In genomic region chr11:64035081-64035524, GRCh38 we compare ENCODE assay signal across 12 cellular contexts. TPM values are rescaled to one million over a fixed set of nuclear protein-coding genes. Genes with fewer than 3 reads are reported as not detected.
A peak's percentile ranks its signal among the peaks of the same experiment; 100 is the strongest.
DNase-seq lines count a peak whose midpoint lies in the region; TF ChIP-seq lines count a peak whose summit lies in the region.
"Had no signal": no experiment of that assay in that cellular context is flagged by ENCODE, and none has a peak within 500 bp of the region (broad histone marks: within the 10 kb centered on the region; RNA-seq: fewer than 3 reads in every experiment).

No MANE protein-coding gene starts in this region.

- H3K23ac ChIP-seq in H9 (ENCODE audit: insufficient read length, low read depth, low read length) (no peak overlapping the region), trophoblast cell (ENCODE audit: low read length) (no peak overlapping the region)

- no peaks in the 10 kb centered on the region for H3K79me1 ChIP-seq in H9 (ENCODE audit: insufficient read depth, low read depth, low read length, poor library complexity, severe bottlenecking)
- no peaks in the 10 kb centered on the region for H3K79me1 ChIP-seq in trophoblast cell (ENCODE audit: low read length)

- H3K36me3 ChIP-seq in trophoblast cell (ENCODE audit: control insufficient read depth in 1 of 2, insufficient read depth in 2 of 2, low read length in 2 of 2) = no peaks in the 10 kb centered on the region

- H2BK120ac ChIP-seq in H9 (ENCODE audit: low read depth, low read length, poor library complexity, severe bottlenecking) (no peak overlapping the region), trophoblast cell (ENCODE audit: insufficient read depth, low read length, poor library complexity) (no peak overlapping the region)

- H3K9ac ChIP-seq in H9 (ENCODE audit: extremely low read depth, insufficient read length, low read length) (no peak overlapping the region), trophoblast cell (ENCODE audit: low read length) (no peak overlapping the region)

- no CpG with 5 or more reads among the region's 17 CpGs for WGBS in H9 (ENCODE audit: extremely low coverage, insufficient read length, low lambda C conversion rate)
- no CpG with 5 or more reads among the region's 17 CpGs for WGBS in trophoblast cell (ENCODE audit: extremely low coverage, insufficient coverage, insufficient read length)

- no peak for TF ChIP-seq CTCF in AG09309 (IDR thresholded peaks at IDR 0.05; ENCODE audit: control insufficient read depth, insufficient read depth, low read depth, low read length, missing control alignments)
- TF ChIP-seq CTCF in H9 (conservative IDR thresholded peaks at IDR 0.05) = no peak
- TF ChIP-seq CTCF in chondrocyte (IDR thresholded peaks at IDR 0.05) = no peak
- TF ChIP-seq CTCF in neural crest cell (conservative IDR thresholded peaks at IDR 0.05) = no peak

- no peak overlapping the region for H2BK12ac ChIP-seq in H9 (ENCODE audit: insufficient read length, low read depth, low read length)
- no peak overlapping the region for H2BK12ac ChIP-seq in trophoblast cell (ENCODE audit: low read length)

- H2AK5ac ChIP-seq in H9 (ENCODE audit: insufficient read length, low read length) (no peak overlapping the region), trophoblast cell (ENCODE audit: low read length) (no peak overlapping the region)

- peaks cover 2% of the 10 kb centered on the region for H4K20me1 ChIP-seq in H9 (ENCODE audit: control insufficient read depth, insufficient read depth, insufficient read length)

- H2BK20ac ChIP-seq in H9 (ENCODE audit: low read depth, low read length, poor library complexity, severe bottlenecking) = no peak overlapping the region

- peak overlapping the region; percentile 6; the same call in 1 of the 2 replicates for H3K4me3 ChIP-seq in AG09309 (ENCODE audit: control insufficient read depth, low read depth, low read length)
- H3K4me3 ChIP-seq in trophoblast cell (ENCODE audit: low read depth, low read length) = no peak overlapping the region

- peaks cover 12 to 15% of the 10 kb centered on the region in 2 experiments for H3K4me1 Mint-ChIP-seq in H9
- peaks cover 5% of the 10 kb centered on the region for H3K4me1 Mint-ChIP-seq in chondrocyte (ENCODE audit: low read depth)
- peaks cover 21% of the 10 kb centered on the region for H3K4me1 Mint-ChIP-seq in neural crest cell

- no peak overlapping the region for H3K56ac ChIP-seq in H9 (ENCODE audit: insufficient read length, low read depth, low read length)

- H4K91ac ChIP-seq in H9 (ENCODE audit: insufficient read length, low read depth, low read length) (no peak overlapping the region), trophoblast cell (ENCODE audit: low read depth, low read length) (no peak overlapping the region)

- H3K27me3 ChIP-seq in H9 (ENCODE audit: insufficient read depth, low read length) (peaks cover 48% of the 10 kb centered on the region), trophoblast cell (ENCODE audit: insufficient read depth, low read length) (peaks cover 47% of the 10 kb centered on the region)

- H3K9me3 ChIP-seq in H9 (ENCODE audit: control insufficient read depth, low read depth, low read length) (no peaks in the 10 kb centered on the region), trophoblast cell (ENCODE audit: insufficient read depth, low read depth, low read length) (peaks cover 1% of the 10 kb centered on the region)

- H3K4me3 Mint-ChIP-seq in H9 (peak overlapping the region; percentile 62 to 87), chondrocyte (ENCODE audit: unreplicated experiment) (peak overlapping the region; percentile 68), neural crest cell (peak overlapping the region; percentile 79)

- H3K14ac ChIP-seq in H9 (ENCODE audit: insufficient read depth, low read length) (no peak overlapping the region), trophoblast cell (ENCODE audit: low read length) (no peak overlapping the region)

- H3K23me2 ChIP-seq in H9 (ENCODE audit: insufficient read length, low read depth, low read length, poor library complexity, severe bottlenecking) = peaks cover 8% of the 10 kb centered on the region

- H2BK5ac ChIP-seq in H9 (ENCODE audit: insufficient read length, low read length) = no peak overlapping the region
- no peak overlapping the region for H2BK5ac ChIP-seq in trophoblast cell (ENCODE audit: low read depth, low read length, poor library complexity)

- H3K27me3 Mint-ChIP-seq in H9 (ENCODE audit: low read depth) (peaks cover 93% of the 10 kb centered on the region), chondrocyte (ENCODE audit: low read depth) (peaks cover 10% of the 10 kb centered on the region), neural crest cell (ENCODE audit: low read depth) (peaks cover 51% of the 10 kb centered on the region)

- H3K79me2 ChIP-seq in H9 (ENCODE audit: insufficient read depth, low read length) = no peaks in the 10 kb centered on the region
- no peaks in the 10 kb centered on the region for H3K79me2 ChIP-seq in trophoblast cell (ENCODE audit: control insufficient read depth, insufficient read depth, low read length, poor library complexity)

- H4K5ac ChIP-seq in H9 (ENCODE audit: insufficient read length, low read depth, low read length) = no peak overlapping the region

- DNase-seq in AG09309 (ENCODE audit: low read depth) (no peak), H9 (no peak), chondrocyte (ENCODE audit: low spot score) (no peak), neural crest cell (ENCODE audit: low read depth, low spot score) (no peak), superior temporal gyrus (ENCODE audit: extremely low spot score) (no peak), trophoblast cell (no peak), DMS53 (lab: John Stamatoyannopoulos, UW) (no peak), AG20443 (ENCODE audit: low spot score) (no peak)
- DNase-seq: MV-4-11, NCI-H526 treated with DMSO at 0.1 percent for 48 hours, SIG-M5 had no signal

- no peak overlapping the region for H2BK15ac ChIP-seq in H9 (ENCODE audit: low read depth, low read length)

- no peak overlapping the region for H4K12ac ChIP-seq in trophoblast cell (ENCODE audit: low read depth, low read length)

- H3K36me3 Mint-ChIP-seq in H9 (ENCODE audit: insufficient read depth in 1 of 3, low read depth in 3 of 3) (peaks cover 0 to 2% (median 0%) of the 10 kb centered on the region in 3 experiments; a peak in 1 of 7 replicates), chondrocyte (ENCODE audit: low read depth) (peaks cover 1% of the 10 kb centered on the region), neural crest cell (ENCODE audit: low read depth) (no peaks in the 10 kb centered on the region)

- H3K18ac ChIP-seq in H9 (ENCODE audit: insufficient read length, low read depth, low read length) = no peak overlapping the region
- H3K18ac ChIP-seq in trophoblast cell (ENCODE audit: low read length) = no peak overlapping the region

- no peak overlapping the region for H3K27ac ChIP-seq in H9 (ENCODE audit: insufficient read length, low read depth, low read length)
- no peak overlapping the region for H3K27ac ChIP-seq in trophoblast cell (ENCODE audit: low read depth, low read length)

- H4K8ac ChIP-seq in H9 (replicated peaks; ENCODE audit: insufficient read length, low read depth, low read length) (no peak overlapping the region), trophoblast cell (ENCODE audit: low read depth, low read length) (no peak overlapping the region)

- H3K4me1 ChIP-seq in H9 (ENCODE audit: insufficient read depth, low read length) (no peaks in the 10 kb centered on the region), trophoblast cell (ENCODE audit: control insufficient read depth in 1 of 2, insufficient read depth in 2 of 2, low read length in 2 of 2) (no peaks in the 10 kb centered on the region)

- H3K27ac Mint-ChIP-seq in H9 (no peak overlapping the region), chondrocyte (ENCODE audit: unreplicated experiment) (no peak overlapping the region), neural crest cell (ENCODE audit: unreplicated experiment) (peak overlapping the region; percentile 57)

- no peak overlapping the region for H2AFZ ChIP-seq in H9 (ENCODE audit: low read length)
- no peak overlapping the region for H2AFZ ChIP-seq in trophoblast cell (ENCODE audit: insufficient read depth, low read length, poor library complexity)

- H3K9me3 Mint-ChIP-seq in H9 (no peaks in the 10 kb centered on the region; a peak in 1 of 5 replicates), chondrocyte (ENCODE audit: low read depth) (no peaks in the 10 kb centered on the region), neural crest cell (no peaks in the 10 kb centered on the region)

- H3K4me2 ChIP-seq in H9 (ENCODE audit: insufficient read depth, insufficient read length, low read length) (peak overlapping the region; percentile 24), trophoblast cell (ENCODE audit: low read length) (no peak overlapping the region)

- no peak overlapping the region for H3K4ac ChIP-seq in H9 (ENCODE audit: low read depth, low read length)
- H3K4ac ChIP-seq in trophoblast cell (ENCODE audit: low read depth, low read length) = no peak overlapping the region

- no peak overlapping the region for H3T11ph ChIP-seq in H9 (ENCODE audit: low read length)

RNA-seq across cellular contexts. Expression of gene FLRT1, which starts 0.6 kb away (rescaled TPM):
- total RNA-seq in H9 (2021) (0.24 and 0.31 TPM in 2 replicates), chondrocyte (0.12 to 0.31 TPM (median 0.22 TPM) in 3 replicates), neural crest cell (2.4 and 3.0 TPM in 2 replicates)
- polyA plus RNA-seq in trophoblast cell (2013) = 0.03 TPM in 2 replicates
- total RNA-seq: myocyte had no signal

RNA-seq across cellular contexts. Expression of gene OTUB1, which starts 48.9 kb away (rescaled TPM):
- total RNA-seq in H9 (2021) = 114 TPM in 2 replicates
- total RNA-seq in chondrocyte = 51.6 to 58.6 TPM (median 52.2 TPM) in 3 replicates
- 122 and 124 TPM in 2 replicates for total RNA-seq in neural crest cell
- polyA plus RNA-seq in trophoblast cell (2013) = 88.2 and 91.1 TPM in 2 replicates
